ENCODE assay signal across 24 cellular contexts in the genomic region with DNA sequence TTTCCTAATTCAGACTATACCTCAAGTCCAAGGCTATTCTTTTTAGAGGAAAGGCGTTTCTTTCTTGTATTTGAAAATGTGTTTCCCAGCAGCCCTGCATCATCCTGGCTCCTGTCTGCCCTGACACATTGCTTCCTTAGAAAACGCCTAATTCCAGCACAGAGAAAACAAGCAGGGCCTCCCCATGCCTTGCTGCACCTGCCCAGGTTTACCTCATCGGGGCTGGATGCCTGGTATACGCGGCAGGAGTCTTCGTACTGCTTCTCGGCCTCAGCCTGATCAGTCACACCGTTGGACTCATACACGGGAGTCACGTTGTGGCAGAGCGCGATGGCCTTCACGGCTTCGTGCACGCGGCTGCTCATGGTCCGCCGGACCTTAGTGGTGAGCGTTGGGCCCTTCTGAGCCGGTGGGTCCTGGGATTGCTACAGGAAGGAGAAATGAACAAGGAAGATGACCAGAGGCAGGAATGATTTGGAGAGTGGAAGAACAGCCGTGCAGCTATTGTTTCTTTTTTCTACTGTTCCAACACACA.
"Had no signal": no experiment of that assay in that cellular context is flagged by ENCODE, and none has a peak within 500 bp of the region (broad histone marks: within the 10 kb centered on the region; RNA-seq: fewer than 3 reads in every experiment).

No MANE protein-coding gene starts in this region.

- H3K36me3 Mint-ChIP-seq: activated naive CD4-positive, alpha-beta T cell treated with anti-CD3 and anti-CD28 coated beads, Interleukin-2, amount 50 U/mL, for 72 hours; WTC11 had no signal

- H2AFZ ChIP-seq: PC-9 had no signal

- ATAC-seq: activated CD8-positive, alpha-beta T cell treated with anti-CD3 and anti-CD28 coated beads, Interleukin-2, amount 10 ng/mL, durations not matched to agents 7 days and 5 days; activated naive CD4-positive, alpha-beta T cell treated with anti-CD3 and anti-CD28 coated beads, Interleukin-2, amount 50 U/mL, for 72 hours; activated naive CD8-positive, alpha-beta T cell treated with anti-CD3 and anti-CD28 coated beads, Interleukin-2, amount 50 U/mL, for 24 hours; body of pancreas; WTC11 had no signal

- H3K27me3 ChIP-seq: ascending aorta, body of pancreas had no signal

- H3K9me3 ChIP-seq: ascending aorta, body of pancreas had no signal

- H3K4me1 ChIP-seq: ascending aorta, body of pancreas had no signal

- H3K27ac ChIP-seq: ascending aorta, body of pancreas, PC-9 had no signal

- H3K4me2 ChIP-seq: PC-9 had no signal

- H3K4me3 Mint-ChIP-seq: activated CD8-positive, alpha-beta T cell treated with anti-CD3 and anti-CD28 coated beads, Interleukin-2, amount 10 ng/mL, durations not matched to agents 7 days and 5 days; activated naive CD8-positive, alpha-beta T cell treated with anti-CD3 and anti-CD28 coated beads, Interleukin-2, amount 50 U/mL, for 24 hours; T-helper 1 cell treated with Interleukin-12 subunit alpha and Interleukin-12 subunit beta and Interleukin-4 antibody, amounts not matched to agents 30 μg/mL and 1 μg/mL, for 36 hours; WTC11 had no signal

- FAIRE-seq: bronchial epithelial cell had no signal

- H3K4me3 ChIP-seq: ascending aorta, body of pancreas, PC-9 had no signal

- H3K9me3 Mint-ChIP-seq: activated naive CD4-positive, alpha-beta T cell treated with anti-CD3 and anti-CD28 coated beads, Interleukin-2, amount 50 U/mL, for 72 hours; activated naive CD8-positive, alpha-beta T cell treated with anti-CD3 and anti-CD28 coated beads, Interleukin-2, amount 50 U/mL, for 24 hours; T-helper 1 cell treated with Interleukin-12 subunit alpha and Interleukin-12 subunit beta and Interleukin-4 antibody, amounts not matched to agents 30 μg/mL and 1 μg/mL, for 36 hours; WTC11 had no signal

- H3K27ac Mint-ChIP-seq: activated CD8-positive, alpha-beta T cell treated with anti-CD3 and anti-CD28 coated beads, Interleukin-2, amount 10 ng/mL, durations not matched to agents 7 days and 5 days; activated naive CD4-positive, alpha-beta T cell treated with anti-CD3 and anti-CD28 coated beads, Interleukin-2, amount 50 U/mL, for 72 hours; activated naive CD8-positive, alpha-beta T cell treated with anti-CD3 and anti-CD28 coated beads, Interleukin-2, amount 50 U/mL, for 24 hours; T-helper 1 cell treated with Interleukin-12 subunit alpha and Interleukin-12 subunit beta and Interleukin-4 antibody, amounts not matched to agents 30 μg/mL and 1 μg/mL, for 36 hours; WTC11 had no signal

- DNase-seq: activated CD4-positive, alpha-beta T cell treated with anti-CD3 and anti-CD28 coated beads for 48 hours; activated CD4-positive, alpha-beta T cell treated with anti-CD3 and anti-CD28 coated beads, Interleukin-2, amount 50 U/mL, for 4 hours; activated CD4-positive, CD25-positive, alpha-beta regulatory T cell treated with anti-CD3 and anti-CD28 coated beads, Interleukin-2, amount 50 U/mL, for 72 hours; activated CD8-positive, alpha-beta memory T cell treated with anti-CD3 and anti-CD28 coated beads, Interleukin-2, amount 50 U/mL, for 48 hours; activated CD8-positive, alpha-beta T cell treated with anti-CD3 and anti-CD28 coated beads, Interleukin-2, amount 10 ng/mL, durations not matched to agents 7 days and 5 days; activated effector memory CD4-positive, alpha-beta T cell treated with Interleukin-2 at 50 U/mL for 16 hours; activated naive CD4-positive, alpha-beta T cell treated with Interleukin-2 at 50 U/mL for 16 hours; activated naive CD8-positive, alpha-beta T cell treated with anti-CD3 and anti-CD28 coated beads, Interleukin-2, amount 50 U/mL, for 24 hours; activated T-cell treated with anti-CD3 and anti-CD28 coated beads, Interleukin-2, amount 50 U/mL, for 1 hour; amniotic stem cell; body of pancreas; central memory CD4-positive, alpha-beta T cell; NCI-H1105 treated with DMSO at 0.1 percent for 48 hours; NCI-H1436 treated with DMSO at 0.1 percent for 48 hours; NCI-H187; NCI-H2081; NCI-H510A treated with DMSO at 0.1 percent for 48 hours; PC-9; SHP77 treated with DMSO at 0.1 percent for 48 hours had no signal
